Comparison of ENCODE assay signal across 9 cellular contexts in genomic region chr22:17501679-17502285, GRCh38.
DNase-seq lines count a peak whose midpoint lies in the region; ATAC-seq, FAIRE-seq and TF ChIP-seq lines count a peak whose summit lies in the region.
"Had no signal": no experiment of that assay in that cellular context is flagged by ENCODE, and none has a peak within 500 bp of the region (broad histone marks: within the 10 kb centered on the region; RNA-seq: fewer than 3 reads in every experiment).

No MANE protein-coding gene starts in this region.

- peak; percentile 73 for ATAC-seq in activated CD8-positive, alpha-beta memory T cell treated with anti-CD3 and anti-CD28 coated beads, Interleukin-2, amount 10 ng/mL, durations not matched to agents 7 days and 5 days
- no peak for ATAC-seq in GM18505 (IDR thresholded peaks at IDR 0.05; ENCODE audit: unreplicated experiment)

- H3K79me2 ChIP-seq in astrocyte (ENCODE audit: insufficient read depth, low read length): no peaks in the 10 kb centered on the region
- no peaks in the 10 kb centered on the region for H3K79me2 ChIP-seq in hepatocyte
- no peaks in the 10 kb centered on the region for H3K79me2 ChIP-seq in smooth muscle cell (ENCODE audit: low read depth)

- no peaks in the 10 kb centered on the region for H3K36me3 ChIP-seq in astrocyte (ENCODE audit: insufficient read depth, low read length)
- no peaks in the 10 kb centered on the region for H3K36me3 ChIP-seq in hepatocyte (replicated peaks; ENCODE audit: insufficient read depth, low read depth)
- no peaks in the 10 kb centered on the region for H3K36me3 ChIP-seq in smooth muscle cell (ENCODE audit: low read depth)

- no peaks in the 10 kb centered on the region for H4K20me1 ChIP-seq in astrocyte (ENCODE audit: insufficient read depth, low read length)
- no peaks in the 10 kb centered on the region for H4K20me1 ChIP-seq in hepatocyte (ENCODE audit: insufficient read depth, poor library complexity, severe bottlenecking)
- no peaks in the 10 kb centered on the region for H4K20me1 ChIP-seq in smooth muscle cell (ENCODE audit: low read depth)

- H2AFZ ChIP-seq in astrocyte (ENCODE audit: low read depth, low read length) (no peak overlapping the region), hepatocyte (no peak overlapping the region), smooth muscle cell (ENCODE audit: low read depth) (no peak overlapping the region)

- no peaks in the 10 kb centered on the region for H3K36me3 Mint-ChIP-seq in activated CD8-positive, alpha-beta memory T cell treated with anti-CD3 and anti-CD28 coated beads, Interleukin-2, amount 10 ng/mL, durations not matched to agents 7 days and 5 days
- H3K36me3 Mint-ChIP-seq in astrocyte (ENCODE audit: low read depth, unreplicated experiment): peaks cover 8% of the 10 kb centered on the region

- H3K4me2 ChIP-seq in astrocyte (ENCODE audit: low read length) (no peak overlapping the region), hepatocyte (no peak overlapping the region), smooth muscle cell (no peak overlapping the region)

- no peak for TF ChIP-seq POLR2A in GM18505 (IDR thresholded peaks at IDR 0.05; ENCODE audit: borderline replicate concordance, extremely low read depth, insufficient read depth, insufficient read length)

- 62% methylated on average over 12 of the region's 12 CpGs for WGBS in hepatocyte (ENCODE audit: low lambda C conversion rate, missing lambda C conversion rate)
- 68% methylated on average over 12 of the region's 12 CpGs for WGBS in smooth muscle cell (ENCODE audit: low lambda C conversion rate)

- no peak overlapping the region for H3K27ac Mint-ChIP-seq in activated CD8-positive, alpha-beta memory T cell treated with anti-CD3 and anti-CD28 coated beads, Interleukin-2, amount 10 ng/mL, durations not matched to agents 7 days and 5 days
- no peak overlapping the region for H3K27ac Mint-ChIP-seq in astrocyte (ENCODE audit: unreplicated experiment)
- H3K27ac Mint-ChIP-seq: dendritic cell treated with granulocyte-macrophage colony-stimulating factor and Interleukin-4, amounts not matched to agents 40 ng/mL and 50 ng/mL, for 4 days had no signal

- FAIRE-seq in astrocyte (lab: Jason Lieb, UNC): peak; percentile 13

- no peak overlapping the region for H3K4me3 ChIP-seq in astrocyte (ENCODE audit: insufficient read depth, low read depth, low read length)
- no peak overlapping the region for H3K4me3 ChIP-seq in hepatocyte
- H3K4me3 ChIP-seq in smooth muscle cell: no peak overlapping the region

- no peaks in the 10 kb centered on the region for H3K27me3 ChIP-seq in astrocyte (ENCODE audit: insufficient read depth, low read length)
- no peaks in the 10 kb centered on the region for H3K27me3 ChIP-seq in hepatocyte
- no peaks in the 10 kb centered on the region for H3K27me3 ChIP-seq in smooth muscle cell (ENCODE audit: low read depth)

- H3K4me1 Mint-ChIP-seq in activated CD8-positive, alpha-beta memory T cell treated with anti-CD3 and anti-CD28 coated beads, Interleukin-2, amount 10 ng/mL, durations not matched to agents 7 days and 5 days: no peaks in the 10 kb centered on the region
- H3K4me1 Mint-ChIP-seq in astrocyte (ENCODE audit: low read depth, unreplicated experiment): peaks cover 2% of the 10 kb centered on the region

- CTCF ChIA-PET in activated CD8-positive, alpha-beta memory T cell treated with anti-CD3 and anti-CD28 coated beads, Interleukin-2, amount 10 ng/mL, durations not matched to agents 7 days and 5 days (lab: Charles Lee): interaction anchor here (0.6 to 3.9 kb wide), 34 partner anchors 9 to 585 kb away, joined by 3 to 76 read pairs (median 3); partner anchors contain the start of genes ADA2 and HDHD5

- no peaks in the 10 kb centered on the region for H3K9me3 ChIP-seq in astrocyte (ENCODE audit: insufficient read depth, low read depth, low read length)
- no peaks in the 10 kb centered on the region for H3K9me3 ChIP-seq in hepatocyte (ENCODE audit: low read depth)
- no peaks in the 10 kb centered on the region for H3K9me3 ChIP-seq in smooth muscle cell (replicated peaks; ENCODE audit: low read depth)

- H3K27me3 Mint-ChIP-seq in activated CD8-positive, alpha-beta memory T cell treated with anti-CD3 and anti-CD28 coated beads, Interleukin-2, amount 10 ng/mL, durations not matched to agents 7 days and 5 days: peaks cover 11% of the 10 kb centered on the region
- H3K27me3 Mint-ChIP-seq in astrocyte (ENCODE audit: low read depth, unreplicated experiment): no peaks in the 10 kb centered on the region
- H3K27me3 Mint-ChIP-seq: dendritic cell treated with granulocyte-macrophage colony-stimulating factor and Interleukin-4, amounts not matched to agents 40 ng/mL and 50 ng/mL, for 4 days had no signal

- DNase-seq in activated CD8-positive, alpha-beta memory T cell treated with anti-CD3 and anti-CD28 coated beads, Interleukin-2, amount 10 ng/mL, durations not matched to agents 7 days and 5 days: no peak
- DNase-seq in activated CD8-positive, alpha-beta memory T cell treated with anti-CD3 and anti-CD28 coated beads, Interleukin-2, amount 50 U/mL, for 4 hours: no peak
- DNase-seq in HPDE6-E6E7 (ENCODE audit: extremely low spot score) (peak; percentile 51), NCI-H69 (lab: John Stamatoyannopoulos, UW) (peak; percentile 83), astrocyte (ENCODE audit: low read depth) (peak; percentile 46), hepatocyte (ENCODE audit: low spot score) (peak; percentile 76), smooth muscle cell (lab: John Stamatoyannopoulos, UW; ENCODE audit: unreplicated experiment) (no peak)

- H3K27ac ChIP-seq in astrocyte (ENCODE audit: low read depth, low read length): no peak overlapping the region
- no peak overlapping the region for H3K27ac ChIP-seq in hepatocyte
- no peak overlapping the region for H3K27ac ChIP-seq in smooth muscle cell (ENCODE audit: low read depth)

- H3K4me1 ChIP-seq in astrocyte (ENCODE audit: insufficient read depth, low read length): no peaks in the 10 kb centered on the region
- H3K4me1 ChIP-seq in hepatocyte (ENCODE audit: insufficient read depth): no peaks in the 10 kb centered on the region
- H3K4me1 ChIP-seq in smooth muscle cell (ENCODE audit: low read depth): no peaks in the 10 kb centered on the region

- peak; percentile 70 for TF ChIP-seq CTCF in astrocyte (IDR thresholded peaks at IDR 0.05; ENCODE audit: insufficient read depth, low read depth, low read length)
- peak; percentile 89 for TF ChIP-seq CTCF in hepatocyte (IDR thresholded peaks at IDR 0.05; ENCODE audit: poor library complexity)
- peak; percentile 86 for TF ChIP-seq CTCF in smooth muscle cell (IDR thresholded peaks at IDR 0.05; ENCODE audit: borderline replicate concordance, insufficient read depth, poor library complexity, severe bottlenecking)

- H3K9me3 Mint-ChIP-seq in activated CD8-positive, alpha-beta memory T cell treated with anti-CD3 and anti-CD28 coated beads, Interleukin-2, amount 10 ng/mL, durations not matched to agents 7 days and 5 days (ENCODE audit: low read depth): no peaks in the 10 kb centered on the region
- no peaks in the 10 kb centered on the region for H3K9me3 Mint-ChIP-seq in astrocyte (ENCODE audit: unreplicated experiment)
- H3K9me3 Mint-ChIP-seq: dendritic cell treated with granulocyte-macrophage colony-stimulating factor and Interleukin-4, amounts not matched to agents 40 ng/mL and 50 ng/mL, for 4 days had no signal

- H3K4me3 Mint-ChIP-seq in activated CD8-positive, alpha-beta memory T cell treated with anti-CD3 and anti-CD28 coated beads, Interleukin-2, amount 10 ng/mL, durations not matched to agents 7 days and 5 days: no peak overlapping the region
- H3K4me3 Mint-ChIP-seq in astrocyte (ENCODE audit: unreplicated experiment): no peak overlapping the region
- H3K4me3 Mint-ChIP-seq: dendritic cell treated with granulocyte-macrophage colony-stimulating factor and Interleukin-4, amounts not matched to agents 40 ng/mL and 50 ng/mL, for 4 days had no signal

- H3K9me2 ChIP-seq in hepatocyte (replicated peaks; ENCODE audit: insufficient read depth): no peaks in the 10 kb centered on the region

- H3K9ac ChIP-seq in astrocyte (ENCODE audit: low read length) (no peak overlapping the region), smooth muscle cell (ENCODE audit: low read depth) (no peak overlapping the region)

- H3F3A ChIP-seq in smooth muscle cell (ENCODE audit: low read depth): no peaks in the 10 kb centered on the region

Comparison
In these comparisons a context has a peak if more than half of its experiments do, and no peak if none do; other contexts are left out.
1. DNase-seq: peak in HPDE6-E6E7 (single experiment), NCI-H69 (single experiment), astrocyte (single experiment) and hepatocyte (single experiment); none in activated CD8-positive, alpha-beta memory T cell treated with anti-CD3 and anti-CD28 coated beads, Interleukin-2, amount 10 ng/mL, durations not matched to agents 7 days and 5 days (single experiment), activated CD8-positive, alpha-beta memory T cell treated with anti-CD3 and anti-CD28 coated beads, Interleukin-2, amount 50 U/mL, for 4 hours (single experiment) and smooth muscle cell (single experiment).
2. Peak in every context shown above with its lines, with median percentiles within 50 percentile points of each other: CTCF ChIP-seq.